1 cellular context compared by ENCODE assay signal in genomic region chr5:88912743-88913142, GRCh38. TPM values are rescaled to one million over a fixed set of nuclear protein-coding genes. Genes with fewer than 3 reads are reported as not detected.
"Had no signal": no experiment of that assay in that cellular context is flagged by ENCODE, and none has a peak within 500 bp of the region (broad histone marks: within the 10 kb centered on the region; RNA-seq: fewer than 3 reads in every experiment).

No MANE protein-coding gene starts in this region.

RNA-seq across cellular contexts. Expression of gene MEF2C, which starts 29.8 kb away (rescaled TPM):
- polyA plus RNA-seq: mammary epithelial cell had no signal
